Comparison of ENCODE assay signal across 8 cellular contexts in the genomic region with DNA sequence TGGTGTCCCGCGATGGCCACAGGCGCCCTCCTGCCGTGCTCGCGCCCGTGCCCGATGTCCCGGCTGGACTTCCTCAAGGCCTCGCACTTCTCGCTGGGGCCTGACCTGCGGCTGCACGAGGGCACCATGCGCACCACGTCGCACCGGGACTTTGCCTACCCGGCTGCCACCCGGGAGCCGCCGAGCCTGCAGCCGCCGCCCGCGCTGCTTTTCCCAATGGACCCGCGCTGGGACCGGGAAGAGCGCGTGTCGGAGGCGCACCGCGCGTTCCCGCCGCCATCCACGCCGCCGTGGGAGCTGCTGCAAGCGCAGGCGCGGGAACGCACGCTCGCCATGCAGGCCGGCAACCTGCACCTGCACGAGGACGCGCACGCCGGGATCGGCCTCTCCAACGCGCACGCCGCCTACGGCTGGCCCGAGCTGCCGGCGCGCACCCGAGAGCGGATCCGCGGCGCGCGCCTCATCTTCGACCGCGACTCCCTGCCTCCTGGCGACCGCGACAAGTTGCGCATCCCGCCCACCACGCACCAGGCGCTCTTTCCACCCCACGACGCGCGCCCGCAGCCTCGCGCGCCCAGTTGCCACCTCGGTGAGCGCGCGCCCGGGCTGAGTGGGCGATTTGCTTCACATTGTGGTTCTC. TPM values are rescaled to one million over a fixed set of nuclear protein-coding genes. Genes with fewer than 3 reads are reported as not detected.
DNase-seq lines count a peak whose midpoint lies in the region; ATAC-seq and TF ChIP-seq lines count a peak whose summit lies in the region.

No MANE protein-coding gene starts in this region.

- no peaks in the 10 kb centered on the region for H3K36me3 Mint-ChIP-seq in activated T-cell treated with anti-CD3 and anti-CD28 coated beads, Interleukin-2, amount 50 U/mL, for 4 hours (ENCODE audit: insufficient read depth)

- H3K27me3 ChIP-seq in upper lobe of right lung, result peaks cover 24% of the 10 kb centered on the region

- peak; percentile 69 to 71 for ATAC-seq in activated T-cell treated with anti-CD3 and anti-CD28 coated beads, Interleukin-2, amount 50 U/mL, for 4 hours
- ATAC-seq in upper lobe of right lung (peak; percentile 72), GM19328 (IDR thresholded peaks at IDR 0.05; ENCODE audit: unreplicated experiment) (no peak), HG03354 (IDR thresholded peaks at IDR 0.05; ENCODE audit: poor library complexity, severe bottlenecking, unreplicated experiment) (no peak)

- H3K9me3 ChIP-seq in upper lobe of right lung, result no peaks in the 10 kb centered on the region

- H3K4me1 Mint-ChIP-seq in activated T-cell treated with anti-CD3 and anti-CD28 coated beads, Interleukin-2, amount 50 U/mL, for 4 hours (ENCODE audit: low read depth), result peaks cover 9% of the 10 kb centered on the region

- H3K27me3 Mint-ChIP-seq in activated T-cell treated with anti-CD3 and anti-CD28 coated beads, Interleukin-2, amount 50 U/mL, for 4 hours (ENCODE audit: low read depth), result peaks cover 52% of the 10 kb centered on the region

- H3K9me3 Mint-ChIP-seq in activated T-cell treated with anti-CD3 and anti-CD28 coated beads, Interleukin-2, amount 50 U/mL, for 4 hours, result no peaks in the 10 kb centered on the region

- H3K4me1 ChIP-seq in upper lobe of right lung, result peaks cover 10% of the 10 kb centered on the region

- H3K4me3 ChIP-seq in foreskin fibroblast (ENCODE audit: low read depth in 1 of 2, low read length in 2 of 2) (peak overlapping the region; percentile 28 to 35), upper lobe of right lung (peak overlapping the region; percentile 39)

- H3K27ac ChIP-seq in upper lobe of right lung, result no peak overlapping the region

- intact Hi-C loops in upper lobe of right lung (cut with DNase I), result no loop called here

- H3K4me3 Mint-ChIP-seq in activated T-cell treated with anti-CD3 and anti-CD28 coated beads, Interleukin-2, amount 50 U/mL, for 4 hours, result peak overlapping the region; percentile 54

- TF ChIP-seq CTCF in GM20000 (IDR thresholded peaks at IDR 0.05; ENCODE audit: extremely low read depth, missing control alignments) (no peak), foreskin fibroblast (IDR thresholded peaks at IDR 0.05; ENCODE audit: low read depth, low read length) (no peak), upper lobe of right lung (IDR thresholded peaks at IDR 0.05) (no peak)

- H3K36me3 ChIP-seq in upper lobe of right lung, result no peaks in the 10 kb centered on the region

- peak; percentile 73 for DNase-seq in GM20000 (ENCODE audit: low spot score)
- peak; percentile 90 for DNase-seq in NCI-H345 (lab: John Stamatoyannopoulos, UW)
- DNase-seq in activated T-cell treated with anti-CD3 and anti-CD28 coated beads, Interleukin-2, amount 50 U/mL, for 4 hours, result no peak
- peak; percentile 40 to 68 for DNase-seq in foreskin fibroblast
- DNase-seq in nucleus accumbens (lab: John Stamatoyannopoulos, UW), result peak in 53 of 56 donors; percentile 18 to 92 (median 74)
- DNase-seq in upper lobe of right lung, result peak; percentile 76

RNA-seq across cellular contexts. Expression of a gene that starts 12.1 kb away (rescaled TPM):
- 1 to 10 TPM in 1 of 3 donors, under 1 TPM in 2; 0.76 to 1.1 (median 0.90) TPM for total RNA-seq in activated T-cell treated with anti-CD3 and anti-CD28 coated beads, Interleukin-2, amount 50 U/mL, for 4 hours
- 3.6 TPM for total RNA-seq in upper lobe of right lung

RNA-seq across cellular contexts. Expression of a gene that starts 15.0 kb away (rescaled TPM):
- total RNA-seq in activated T-cell treated with anti-CD3 and anti-CD28 coated beads, Interleukin-2, amount 50 U/mL, for 4 hours, result 1 to 10 TPM; 4.8 to 5.6 (median 5.1) TPM
- 56.9 TPM for total RNA-seq in upper lobe of right lung

RNA-seq across cellular contexts. Expression of a gene that starts 21.5 kb away (rescaled TPM):
- 10 to 100 TPM; 20.5 to 27.4 (median 22.6) TPM for total RNA-seq in activated T-cell treated with anti-CD3 and anti-CD28 coated beads, Interleukin-2, amount 50 U/mL, for 4 hours
- total RNA-seq in upper lobe of right lung, result 55.0 TPM

RNA-seq across cellular contexts. Expression of a gene that starts 34.6 kb away (rescaled TPM):
- 100 to 1,000 TPM; 106 to 121 (median 107) TPM for total RNA-seq in activated T-cell treated with anti-CD3 and anti-CD28 coated beads, Interleukin-2, amount 50 U/mL, for 4 hours
- total RNA-seq in upper lobe of right lung, result 190 TPM

Comparison
In these comparisons a context has a peak if more than half of its experiments do, and no peak if none do; other contexts are left out.
1. ATAC-seq: peak in activated T-cell treated with anti-CD3 and anti-CD28 coated beads, Interleukin-2, amount 50 U/mL, for 4 hours (2 of 2) and upper lobe of right lung (single experiment); none in GM19328 (single experiment) and HG03354 (single experiment).